8 cellular contexts compared by ENCODE assay signal in the genomic region with DNA sequence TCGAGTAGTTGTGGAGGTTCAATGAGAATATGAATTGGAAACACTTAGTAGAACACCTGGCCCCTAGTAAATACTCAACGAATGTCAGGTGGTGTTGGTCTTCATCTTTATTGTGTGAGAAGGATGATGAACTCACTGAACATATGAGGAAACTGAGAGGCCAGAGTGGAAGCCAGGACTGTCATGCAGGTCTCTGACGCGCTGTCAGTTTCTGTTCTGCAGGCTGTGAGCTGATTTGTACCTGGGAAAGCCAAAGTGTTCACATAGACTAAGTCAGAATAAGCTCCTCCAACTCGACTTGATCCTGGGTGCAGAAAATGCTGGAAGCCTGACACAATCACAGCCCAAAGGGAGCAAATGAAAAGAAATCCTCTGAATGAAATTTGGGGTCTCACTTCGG.
A peak's percentile ranks its signal among the peaks of the same experiment; 100 is the strongest.
DNase-seq lines count a peak whose midpoint lies in the region; ATAC-seq and TF ChIP-seq lines count a peak whose summit lies in the region.

No MANE protein-coding gene starts in this region.

- H3K4me1 ChIP-seq in RWPE2 (ENCODE audit: insufficient read depth, poor library complexity, severe bottlenecking) (peaks cover 26% of the 10 kb centered on the region), hepatocyte (ENCODE audit: insufficient read depth) (no peaks in the 10 kb centered on the region), vagina (peaks cover 7% of the 10 kb centered on the region)

- TF ChIP-seq CTCF in RWPE2 (IDR thresholded peaks at IDR 0.05; ENCODE audit: poor library complexity, severe bottlenecking): no peak
- no peak for TF ChIP-seq CTCF in hepatocyte (IDR thresholded peaks at IDR 0.05; ENCODE audit: poor library complexity)
- no peak for TF ChIP-seq CTCF in vagina (IDR thresholded peaks at IDR 0.05)

- H3K4me3 ChIP-seq in RWPE2 (ENCODE audit: severe bottlenecking): no peak overlapping the region
- H3K4me3 ChIP-seq in hepatocyte: no peak overlapping the region
- H3K4me3 ChIP-seq in vagina: peak overlapping the region; percentile 21 to 24

- WGBS in hepatocyte (ENCODE audit: low lambda C conversion rate, missing lambda C conversion rate): 87% methylated on average over 6 of the region's 6 CpGs

- H3K27me3 ChIP-seq in RWPE2 (ENCODE audit: insufficient read depth, poor library complexity, severe bottlenecking) (no peaks in the 10 kb centered on the region), hepatocyte (no peaks in the 10 kb centered on the region), vagina (no peaks in the 10 kb centered on the region)

- ATAC-seq in stimulated activated naive CD8-positive, alpha-beta T cell treated with anti-CD3 and anti-CD28 coated beads, Interleukin-15, Interleukin-2, amounts not matched to agents 100 U/mL and 50 U/mL, for 24 hours: no peak
- no peak; the same call in 2 of the 3 replicates for ATAC-seq in RWPE2 (ENCODE audit: low read depth)

- DNase-seq in stimulated activated naive CD8-positive, alpha-beta T cell treated with anti-CD3 and anti-CD28 coated beads, Interleukin-15, Interleukin-2, amounts not matched to agents 100 U/mL and 50 U/mL, for 24 hours: no peak
- DNase-seq in RWPE2 (ENCODE audit: low spot score): no peak
- DNase-seq in hepatocyte (ENCODE audit: low spot score): no peak
- no peak for DNase-seq in vagina (ENCODE audit: extremely low spot score in 2 of 2)
- DNase-seq in COLO829 (ENCODE audit: low spot score): no peak
- no peak for DNase-seq in NCI-H187 (lab: John Stamatoyannopoulos, UW)
- no peak for DNase-seq in NCI-H226

- no peaks in the 10 kb centered on the region for H3K9me3 ChIP-seq in RWPE2 (ENCODE audit: severe bottlenecking)
- no peaks in the 10 kb centered on the region for H3K9me3 ChIP-seq in hepatocyte (ENCODE audit: low read depth)
- no peaks in the 10 kb centered on the region for H3K9me3 ChIP-seq in vagina

- H3K4me3 Mint-ChIP-seq in stimulated activated naive CD8-positive, alpha-beta T cell treated with anti-CD3 and anti-CD28 coated beads, Interleukin-15, Interleukin-2, amounts not matched to agents 100 ng/mL and 50 ng/mL, for 24 hours: peak overlapping the region; percentile 80

- H3K36me3 Mint-ChIP-seq in stimulated activated naive CD8-positive, alpha-beta T cell treated with anti-CD3 and anti-CD28 coated beads, Interleukin-15, Interleukin-2, amounts not matched to agents 100 ng/mL and 50 ng/mL, for 24 hours (ENCODE audit: low read depth): no peaks in the 10 kb centered on the region

- peak overlapping the region; percentile 2 for H2AFZ ChIP-seq in hepatocyte

- no peaks in the 10 kb centered on the region for H3K9me3 Mint-ChIP-seq in stimulated activated naive CD8-positive, alpha-beta T cell treated with anti-CD3 and anti-CD28 coated beads, Interleukin-15, Interleukin-2, amounts not matched to agents 100 ng/mL and 50 ng/mL, for 24 hours

- H3K36me3 ChIP-seq in RWPE2 (ENCODE audit: low read depth) (no peaks in the 10 kb centered on the region), hepatocyte (replicated peaks; ENCODE audit: insufficient read depth, low read depth) (no peaks in the 10 kb centered on the region), vagina (no peaks in the 10 kb centered on the region)

- peaks cover 22% of the 10 kb centered on the region for H3K4me1 Mint-ChIP-seq in stimulated activated naive CD8-positive, alpha-beta T cell treated with anti-CD3 and anti-CD28 coated beads, Interleukin-15, Interleukin-2, amounts not matched to agents 100 ng/mL and 50 ng/mL, for 24 hours (ENCODE audit: low read depth)

- no peaks in the 10 kb centered on the region for H3K9me2 ChIP-seq in hepatocyte (replicated peaks; ENCODE audit: insufficient read depth)

- no peak overlapping the region for H3K27ac Mint-ChIP-seq in stimulated activated naive CD8-positive, alpha-beta T cell treated with anti-CD3 and anti-CD28 coated beads, Interleukin-15, Interleukin-2, amounts not matched to agents 100 ng/mL and 50 ng/mL, for 24 hours

- no peak for TF ChIP-seq POLR2A in vagina (IDR thresholded peaks at IDR 0.05)

- no peaks in the 10 kb centered on the region for H4K20me1 ChIP-seq in hepatocyte (ENCODE audit: insufficient read depth, poor library complexity, severe bottlenecking)

- intact Hi-C loops in vagina (cut with DNase I): no loop called here

- peaks cover 3% of the 10 kb centered on the region for H3K27me3 Mint-ChIP-seq in stimulated activated naive CD8-positive, alpha-beta T cell treated with anti-CD3 and anti-CD28 coated beads, Interleukin-15, Interleukin-2, amounts not matched to agents 100 ng/mL and 50 ng/mL, for 24 hours

- no peaks in the 10 kb centered on the region for H3K79me2 ChIP-seq in hepatocyte

- H3K27ac ChIP-seq in RWPE2 (ENCODE audit: poor library complexity, severe bottlenecking): peak overlapping the region; percentile 98
- peak overlapping the region; percentile 80 for H3K27ac ChIP-seq in hepatocyte
- peak overlapping the region; percentile 54 for H3K27ac ChIP-seq in vagina

- peak overlapping the region; percentile 68 for H3K4me2 ChIP-seq in hepatocyte

Comparison
In these comparisons a context has a peak if more than half of its experiments do, and no peak if none do; other contexts are left out.
1. H3K4me3 ChIP-seq: peak in vagina (2 of 2); none in RWPE2 (single experiment) and hepatocyte (single experiment).
2. Peak in every context shown above with its lines, with median percentiles within 50 percentile points of each other: H3K27ac ChIP-seq.